ENCODE assay signal across 8 cellular contexts in the genomic region with DNA sequence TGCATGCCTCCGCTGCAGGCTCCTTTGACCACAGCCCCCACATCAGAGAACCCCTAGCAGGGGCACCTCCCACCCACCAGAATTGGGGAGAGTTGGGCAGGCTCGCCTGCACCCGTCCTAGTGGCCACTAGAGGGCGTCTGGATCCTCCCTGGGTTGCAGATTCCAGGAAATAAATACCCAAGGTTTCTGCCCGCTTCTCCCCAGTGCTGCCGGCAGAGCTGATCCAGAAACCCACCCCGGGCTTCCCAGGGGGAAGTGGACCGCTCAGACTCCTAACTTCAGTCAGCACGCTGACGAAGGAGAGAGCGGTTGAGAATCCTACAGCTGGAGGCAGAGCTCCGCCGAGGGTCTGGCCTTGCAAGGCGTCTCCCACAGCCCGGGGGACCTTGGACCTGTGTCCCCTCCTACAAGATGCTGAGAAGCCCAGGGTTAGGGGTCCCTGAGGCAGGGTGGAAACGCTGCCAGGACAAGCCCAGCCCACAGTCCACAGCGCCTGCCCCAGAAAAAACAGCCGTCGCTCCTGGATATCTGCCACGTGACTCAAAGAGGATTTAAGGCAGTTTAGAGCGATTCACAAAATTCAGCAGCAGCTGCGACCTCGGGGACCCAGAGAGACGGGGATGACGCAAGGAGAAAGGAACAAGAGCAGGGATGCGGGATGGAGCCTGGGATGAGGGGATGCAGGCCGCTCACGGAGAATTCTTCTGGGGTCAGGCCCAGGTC. TPM values are rescaled to one million over a fixed set of nuclear protein-coding genes. Genes with fewer than 3 reads are reported as not detected.
DNase-seq lines count a peak whose midpoint lies in the region; ATAC-seq and TF ChIP-seq lines count a peak whose summit lies in the region.

No MANE protein-coding gene starts in this region.

- in situ Hi-C loops in G401 (cut with HindIII; ENCODE audit: low sequenced_read_pairs), result loop anchor here (5.0 kb wide), 1 partner anchor 46 kb away; no protein-coding TSS in a partner anchor

- H3K36me3 ChIP-seq in mucosa of descending colon (ENCODE audit: low read depth), result no peaks in the 10 kb centered on the region

- no peaks in the 10 kb centered on the region for H3K4me1 ChIP-seq in mucosa of descending colon (ENCODE audit: low read depth)

- intact Hi-C loops in mucosa of descending colon (cut with DNase I, micrococcal nuclease), result no loop called here

- ATAC-seq in mucosa of descending colon, result peak; percentile 76
- ATAC-seq in GM18505 (IDR thresholded peaks at IDR 0.05; ENCODE audit: unreplicated experiment), result no peak

- peak; percentile 83 for DNase-seq in G401 (ENCODE audit: low spot score)
- peak; percentile 82 for DNase-seq in HEK293T (ENCODE audit: extremely low spot score)
- DNase-seq in NCI-H460 (ENCODE audit: extremely low read depth, low read depth), result peak; percentile 30
- DNase-seq in activated CD8-positive, alpha-beta memory T cell treated with anti-CD3 and anti-CD28 coated beads, Interleukin-2, amount 50 U/mL, for 48 hours, result peak; percentile 83
- DNase-seq in epithelial cell of proximal tubule (ENCODE audit: low read depth), result no peak
- DNase-seq in mucosa of descending colon, result peak in 2 of 3 donors; percentile 69 to 71
- DNase-seq in stimulated activated CD8-positive, alpha-beta memory T cell treated with anti-CD3 and anti-CD28 coated beads, Interleukin-2, amount 100 ng/mL, for 1 hour (ENCODE audit: low read depth in 2 of 2), result peak; percentile 4 to 29

- POLR2A ChIA-PET in HEK293T (lab: Yijun Ruan, JAX), result no interaction called here

- H3K9me3 ChIP-seq in mucosa of descending colon, result no peaks in the 10 kb centered on the region

- CTCF ChIA-PET in HEK293T (lab: Yijun Ruan, JAX), result interaction anchor here (0.6 to 3.9 kb wide), 7 partner anchors 8 to 1018 kb away, joined by 3 to 16 read pairs (median 3); no protein-coding TSS in a partner anchor

- peak; percentile 90 for TF ChIP-seq CTCF in epithelial cell of proximal tubule (conservative IDR thresholded peaks at IDR 0.05; ENCODE audit: low read depth, low read length)
- TF ChIP-seq CTCF in mucosa of descending colon (IDR thresholded peaks at IDR 0.05), result peak; percentile 90

- H3K4me3 ChIP-seq in epithelial cell of proximal tubule (ENCODE audit: low read depth, low read length) (peak overlapping the region; percentile 60), mucosa of descending colon (no peak overlapping the region)

- TF ChIP-seq POLR2A in GM18505 (IDR thresholded peaks at IDR 0.05; ENCODE audit: borderline replicate concordance, extremely low read depth, insufficient read depth, insufficient read length), result no peak

TF ChIP-seq in HEK293T, 16 proteins besides CTCF, POLR2A, EP300 and RAD21:
- TF ChIP-seq SP1 (IDR thresholded peaks at IDR 0.05) (no peak), FOXM1 (IDR thresholded peaks at IDR 0.05; ENCODE audit: borderline replicate concordance) (no peak), FOXK2 (IDR thresholded peaks at IDR 0.05) (no peak), NFRKB (IDR thresholded peaks at IDR 0.05) (no peak), CTBP1 (IDR thresholded peaks at IDR 0.05; ENCODE audit: borderline replicate concordance) (no peak), BHLHE40 (IDR thresholded peaks at IDR 0.05; ENCODE audit: borderline replicate concordance) (no peak), HDGF (IDR thresholded peaks at IDR 0.05; ENCODE audit: borderline replicate concordance) (no peak), TARDBP (IDR thresholded peaks at IDR 0.05) (no peak), FOXA1 (IDR thresholded peaks at IDR 0.05) (no peak), SUZ12 (IDR thresholded peaks at IDR 0.05) (no peak), ELF4 (IDR thresholded peaks at IDR 0.05) (no peak), L3MBTL2 (conservative IDR thresholded peaks at IDR 0.05) (no peak), ZNF384 (IDR thresholded peaks at IDR 0.05) (no peak)

RNA-seq across cellular contexts. Expression of a gene that starts 32.6 kb away (rescaled TPM):
- total RNA-seq in G401 (2014; rRNA removed; shearing (Covaris generic)), result not detected in 2 replicates
- total RNA-seq in NCI-H460 (2014; rRNA removed; shearing (Covaris generic)), result not detected in 2 replicates
- polyA plus RNA-seq in NCI-H460 (2014; cell fraction: nucleus; rRNA removed), result not detected in 2 replicates
- 0.06 and 0.51 TPM in 2 replicates for total RNA-seq in epithelial cell of proximal tubule
- total RNA-seq in mucosa of descending colon, result 1 to 10 TPM in 2 of 3 donors, under 1 TPM in 1; 0.41 to 3.4 (median 1.1) TPM
